1 cellular context compared by ENCODE assay signal in the genomic region with DNA sequence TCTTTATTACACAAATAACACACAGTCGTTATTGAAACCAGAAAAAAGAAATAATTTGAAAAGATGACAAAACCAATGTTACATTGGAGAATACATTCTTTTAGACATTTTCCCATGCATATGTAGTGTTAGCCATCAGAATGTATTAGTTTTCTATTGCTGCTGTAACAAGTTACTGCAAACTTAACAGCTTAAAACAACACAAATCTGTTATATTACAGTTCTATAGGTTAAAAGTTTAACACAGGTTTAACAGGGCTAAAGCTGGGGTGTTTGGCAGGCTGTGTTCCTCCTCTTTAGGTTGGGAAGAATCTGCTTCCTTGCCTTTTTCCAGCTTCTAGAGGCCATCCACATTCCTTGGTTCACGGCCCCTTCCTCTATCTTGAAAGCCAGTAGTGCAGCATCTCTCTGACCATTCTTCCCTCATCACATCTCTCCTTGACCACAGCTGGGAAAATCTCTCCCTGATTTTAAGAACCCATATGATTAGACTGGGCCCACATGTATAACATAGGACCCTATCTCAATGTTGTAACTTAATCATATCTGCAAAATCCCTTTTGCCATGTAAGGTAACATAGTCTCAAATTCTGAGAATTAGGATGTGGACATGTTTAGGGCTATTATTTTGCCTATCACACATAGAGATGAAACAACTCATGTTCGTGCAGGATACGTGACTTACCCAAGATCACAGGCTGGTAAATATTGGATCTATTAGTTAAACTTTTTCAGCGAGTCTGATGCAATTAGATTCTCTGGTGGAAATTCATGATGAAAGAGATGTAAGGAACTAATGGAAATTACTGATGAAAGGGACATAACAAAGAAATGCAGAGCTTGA.
TF ChIP-seq lines count a peak whose summit lies in the region.

No MANE protein-coding gene starts in this region.

TF ChIP-seq in HepG2, 621 proteins besides CTCF, POLR2A, EP300 and RAD21 (continued from another document and continues in another):
- TF ChIP-seq, protein P1, sequence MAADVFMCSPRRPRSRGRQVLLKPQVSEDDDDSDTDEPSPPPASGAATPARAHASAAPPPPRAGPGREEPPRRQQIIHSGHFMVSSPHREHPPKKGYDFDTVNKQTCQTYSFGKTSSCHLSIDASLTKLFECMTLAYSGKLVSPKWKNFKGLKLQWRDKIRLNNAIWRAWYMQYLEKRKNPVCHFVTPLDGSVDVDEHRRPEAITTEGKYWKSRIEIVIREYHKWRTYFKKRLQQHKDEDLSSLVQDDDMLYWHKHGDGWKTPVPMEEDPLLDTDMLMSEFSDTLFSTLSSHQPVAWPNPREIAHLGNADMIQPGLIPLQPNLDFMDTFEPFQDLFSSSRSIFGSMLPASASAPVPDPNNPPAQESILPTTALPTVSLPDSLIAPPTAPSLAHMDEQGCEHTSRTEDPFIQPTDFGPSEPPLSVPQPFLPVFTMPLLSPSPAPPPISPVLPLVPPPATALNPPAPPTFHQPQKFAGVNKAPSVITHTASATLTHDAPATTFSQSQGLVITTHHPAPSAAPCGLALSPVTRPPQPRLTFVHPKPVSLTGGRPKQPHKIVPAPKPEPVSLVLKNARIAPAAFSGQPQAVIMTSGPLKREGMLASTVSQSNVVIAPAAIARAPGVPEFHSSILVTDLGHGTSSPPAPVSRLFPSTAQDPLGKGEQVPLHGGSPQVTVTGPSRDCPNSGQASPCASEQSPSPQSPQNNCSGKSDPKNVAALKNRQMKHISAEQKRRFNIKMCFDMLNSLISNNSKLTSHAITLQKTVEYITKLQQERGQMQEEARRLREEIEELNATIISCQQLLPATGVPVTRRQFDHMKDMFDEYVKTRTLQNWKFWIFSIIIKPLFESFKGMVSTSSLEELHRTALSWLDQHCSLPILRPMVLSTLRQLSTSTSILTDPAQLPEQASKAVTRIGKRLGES (CRISPR knock-in tag; IDR thresholded peaks at IDR 0.05; ENCODE audit: borderline replicate concordance): peak; percentile 44; the same call in 1 of the 2 replicates
- TF ChIP-seq RCOR2 (CRISPR knock-in tag; IDR thresholded peaks at IDR 0.05) (peak; percentile 61; the same call in 1 of the 2 replicates), ZFP90 (CRISPR knock-in tag; IDR thresholded peaks at IDR 0.05; ENCODE audit: borderline replicate concordance) (peak; percentile 56), BCL6 (CRISPR knock-in tag; IDR thresholded peaks at IDR 0.05) (peak; percentile 71; the same call in 1 of the 2 replicates), TSC22D2 (CRISPR knock-in tag; IDR thresholded peaks at IDR 0.05; ENCODE audit: borderline replicate concordance) (0 out of 2 replicates have a peak, but pooled peaks have one; percentile 23), STAT5B (CRISPR knock-in tag; IDR thresholded peaks at IDR 0.05) (0 out of 2 replicates have a peak, but pooled peaks have one; percentile 41), GATAD2A (CRISPR knock-in tag; IDR thresholded peaks at IDR 0.05) (peak; percentile 82), CC2D1A (CRISPR knock-in tag; IDR thresholded peaks at IDR 0.05) (peak; percentile 94; the same call in 1 of the 2 replicates), SMARCC2 (IDR thresholded peaks at IDR 0.05) (peak; percentile 47; the same call in 1 of the 2 replicates), BHLHE40 (IDR thresholded peaks at IDR 0.05; ENCODE audit: low read length) (peak; percentile 94), ZNF724P (CRISPR knock-in tag; IDR thresholded peaks at IDR 0.05; ENCODE audit: borderline replicate concordance) (no peak), MED1 (CRISPR knock-in tag; IDR thresholded peaks at IDR 0.05) (peak; percentile 99), KDM1A (CRISPR knock-in tag; IDR thresholded peaks at IDR 0.05) (0 out of 2 replicates have a peak, but pooled peaks have one; percentile 18), ZFP1 (CRISPR knock-in tag; IDR thresholded peaks at IDR 0.05) (peak; percentile 25; the same call in 1 of the 2 replicates), FOXA1 (IDR thresholded peaks at IDR 0.05) (0 out of 2 replicates have a peak, but pooled peaks have one; percentile 51), FOXA1 (CRISPR knock-in tag; IDR thresholded peaks at IDR 0.05) (peak; percentile 92), TP53 (CRISPR knock-in tag; conservative IDR thresholded peaks at IDR 0.05) (0 out of 2 replicates have a peak, but pooled peaks have one; percentile 6), RFXANK (CRISPR knock-in tag; IDR thresholded peaks at IDR 0.05) (0 out of 2 replicates have a peak, but pooled peaks have one; percentile 19), FOXK1 (CRISPR knock-in tag; IDR thresholded peaks at IDR 0.05; ENCODE audit: borderline replicate concordance, low read depth) (peak; percentile 34; the same call in 1 of the 2 replicates), EEA1 (CRISPR knock-in tag; IDR thresholded peaks at IDR 0.05; ENCODE audit: borderline replicate concordance) (no peak), ZMYM2 (CRISPR knock-in tag; IDR thresholded peaks at IDR 0.05) (0 out of 2 replicates have a peak, but pooled peaks have one; percentile 2), NPAS2 (CRISPR knock-in tag; IDR thresholded peaks at IDR 0.05; ENCODE audit: borderline replicate concordance) (no peak), ERF (CRISPR knock-in tag; IDR thresholded peaks at IDR 0.05) (peak; percentile 0; the same call in 1 of the 2 replicates), SIX1 (CRISPR knock-in tag; IDR thresholded peaks at IDR 0.05; ENCODE audit: borderline replicate concordance) (peak; percentile 79; the same call in 1 of the 2 replicates), ZNF335 (CRISPR knock-in tag; IDR thresholded peaks at IDR 0.05) (peak; percentile 6; the same call in 1 of the 2 replicates), KDM4B (CRISPR knock-in tag; IDR thresholded peaks at IDR 0.05) (peak; percentile 26; the same call in 1 of the 2 replicates), BRD4 (CRISPR knock-in tag; IDR thresholded peaks at IDR 0.05) (peak; percentile 52; the same call in 1 of the 2 replicates)
- TF ChIP-seq, protein P2, sequence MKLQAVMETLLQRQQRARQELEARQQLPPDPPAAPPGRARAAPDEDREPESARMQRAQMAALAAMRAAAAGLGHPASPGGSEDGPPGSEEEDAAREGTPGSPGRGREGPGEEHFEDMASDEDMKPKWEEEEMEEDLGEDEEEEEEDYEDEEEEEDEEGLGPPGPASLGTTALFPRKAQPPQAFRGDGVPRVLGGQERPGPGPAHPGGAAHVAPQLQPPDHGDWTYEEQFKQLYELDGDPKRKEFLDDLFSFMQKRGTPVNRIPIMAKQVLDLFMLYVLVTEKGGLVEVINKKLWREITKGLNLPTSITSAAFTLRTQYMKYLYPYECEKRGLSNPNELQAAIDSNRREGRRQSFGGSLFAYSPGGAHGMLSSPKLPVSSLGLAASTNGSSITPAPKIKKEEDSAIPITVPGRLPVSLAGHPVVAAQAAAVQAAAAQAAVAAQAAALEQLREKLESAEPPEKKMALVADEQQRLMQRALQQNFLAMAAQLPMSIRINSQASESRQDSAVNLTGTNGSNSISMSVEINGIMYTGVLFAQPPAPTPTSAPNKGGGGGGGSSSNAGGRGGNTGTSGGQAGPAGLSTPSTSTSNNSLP (IDR thresholded peaks at IDR 0.05; ENCODE audit: low read depth, low read length): peak; percentile 84
- TF ChIP-seq, protein P3, sequence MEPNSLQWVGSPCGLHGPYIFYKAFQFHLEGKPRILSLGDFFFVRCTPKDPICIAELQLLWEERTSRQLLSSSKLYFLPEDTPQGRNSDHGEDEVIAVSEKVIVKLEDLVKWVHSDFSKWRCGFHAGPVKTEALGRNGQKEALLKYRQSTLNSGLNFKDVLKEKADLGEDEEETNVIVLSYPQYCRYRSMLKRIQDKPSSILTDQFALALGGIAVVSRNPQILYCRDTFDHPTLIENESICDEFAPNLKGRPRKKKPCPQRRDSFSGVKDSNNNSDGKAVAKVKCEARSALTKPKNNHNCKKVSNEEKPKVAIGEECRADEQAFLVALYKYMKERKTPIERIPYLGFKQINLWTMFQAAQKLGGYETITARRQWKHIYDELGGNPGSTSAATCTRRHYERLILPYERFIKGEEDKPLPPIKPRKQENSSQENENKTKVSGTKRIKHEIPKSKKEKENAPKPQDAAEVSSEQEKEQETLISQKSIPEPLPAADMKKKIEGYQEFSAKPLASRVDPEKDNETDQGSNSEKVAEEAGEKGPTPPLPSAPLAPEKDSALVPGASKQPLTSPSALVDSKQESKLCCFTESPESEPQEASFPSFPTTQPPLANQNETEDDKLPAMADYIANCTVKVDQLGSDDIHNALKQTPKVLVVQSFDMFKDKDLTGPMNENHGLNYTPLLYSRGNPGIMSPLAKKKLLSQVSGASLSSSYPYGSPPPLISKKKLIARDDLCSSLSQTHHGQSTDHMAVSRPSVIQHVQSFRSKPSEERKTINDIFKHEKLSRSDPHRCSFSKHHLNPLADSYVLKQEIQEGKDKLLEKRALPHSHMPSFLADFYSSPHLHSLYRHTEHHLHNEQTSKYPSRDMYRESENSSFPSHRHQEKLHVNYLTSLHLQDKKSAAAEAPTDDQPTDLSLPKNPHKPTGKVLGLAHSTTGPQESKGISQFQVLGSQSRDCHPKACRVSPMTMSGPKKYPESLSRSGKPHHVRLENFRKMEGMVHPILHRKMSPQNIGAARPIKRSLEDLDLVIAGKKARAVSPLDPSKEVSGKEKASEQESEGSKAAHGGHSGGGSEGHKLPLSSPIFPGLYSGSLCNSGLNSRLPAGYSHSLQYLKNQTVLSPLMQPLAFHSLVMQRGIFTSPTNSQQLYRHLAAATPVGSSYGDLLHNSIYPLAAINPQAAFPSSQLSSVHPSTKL (CRISPR knock-in tag; IDR thresholded peaks at IDR 0.05): peak; percentile 93
- TF ChIP-seq, protein P4, sequence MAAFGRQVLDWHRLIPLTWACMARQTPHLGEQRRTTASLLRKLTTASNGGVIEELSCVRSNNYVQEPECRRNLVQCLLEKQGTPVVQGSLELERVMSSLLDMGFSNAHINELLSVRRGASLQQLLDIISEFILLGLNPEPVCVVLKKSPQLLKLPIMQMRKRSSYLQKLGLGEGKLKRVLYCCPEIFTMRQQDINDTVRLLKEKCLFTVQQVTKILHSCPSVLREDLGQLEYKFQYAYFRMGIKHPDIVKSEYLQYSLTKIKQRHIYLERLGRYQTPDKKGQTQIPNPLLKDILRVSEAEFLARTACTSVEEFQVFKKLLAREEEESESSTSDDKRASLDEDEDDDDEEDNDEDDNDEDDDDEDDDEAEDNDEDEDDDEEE (CRISPR knock-in tag; IDR thresholded peaks at IDR 0.05): peak; percentile 59; the same call in 1 of the 2 replicates
- TF ChIP-seq, protein P5, sequence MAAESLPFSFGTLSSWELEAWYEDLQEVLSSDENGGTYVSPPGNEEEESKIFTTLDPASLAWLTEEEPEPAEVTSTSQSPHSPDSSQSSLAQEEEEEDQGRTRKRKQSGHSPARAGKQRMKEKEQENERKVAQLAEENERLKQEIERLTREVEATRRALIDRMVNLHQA (CRISPR knock-in tag; IDR thresholded peaks at IDR 0.05): peak; percentile 71; the same call in 1 of the 2 replicates
- TF ChIP-seq, protein P6, sequence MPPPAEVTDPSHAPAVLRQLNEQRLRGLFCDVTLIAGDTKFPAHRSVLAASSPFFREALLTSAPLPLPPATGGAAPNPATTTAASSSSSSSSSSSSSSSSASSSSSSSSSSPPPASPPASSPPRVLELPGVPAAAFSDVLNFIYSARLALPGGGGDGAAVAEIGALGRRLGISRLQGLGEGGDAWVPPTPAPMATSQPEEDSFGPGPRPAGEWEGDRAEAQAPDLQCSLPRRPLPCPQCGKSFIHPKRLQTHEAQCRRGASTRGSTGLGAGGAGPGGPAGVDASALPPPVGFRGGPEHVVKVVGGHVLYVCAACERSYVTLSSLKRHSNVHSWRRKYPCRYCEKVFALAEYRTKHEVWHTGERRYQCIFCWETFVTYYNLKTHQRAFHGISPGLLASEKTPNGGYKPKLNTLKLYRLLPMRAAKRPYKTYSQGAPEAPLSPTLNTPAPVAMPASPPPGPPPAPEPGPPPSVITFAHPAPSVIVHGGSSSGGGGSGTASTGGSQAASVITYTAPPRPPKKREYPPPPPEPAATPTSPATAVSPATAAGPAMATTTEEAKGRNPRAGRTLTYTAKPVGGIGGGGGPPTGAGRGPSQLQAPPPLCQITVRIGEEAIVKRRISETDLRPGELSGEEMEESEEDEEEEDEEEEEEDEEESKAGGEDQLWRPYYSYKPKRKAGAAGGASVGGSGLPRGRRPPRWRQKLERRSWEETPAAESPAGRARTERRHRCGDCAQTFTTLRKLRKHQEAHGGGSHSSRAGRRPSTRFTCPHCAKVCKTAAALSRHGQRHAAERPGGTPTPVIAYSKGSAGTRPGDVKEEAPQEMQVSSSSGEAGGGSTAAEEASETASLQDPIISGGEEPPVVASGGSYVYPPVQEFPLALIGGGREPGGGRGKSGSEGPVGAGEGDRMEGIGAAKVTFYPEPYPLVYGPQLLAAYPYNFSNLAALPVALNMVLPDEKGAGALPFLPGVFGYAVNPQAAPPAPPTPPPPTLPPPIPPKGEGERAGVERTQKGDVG (CRISPR knock-in tag; IDR thresholded peaks at IDR 0.05; ENCODE audit: borderline replicate concordance): no peak; the same call in 1 of the 2 replicates
- TF ChIP-seq, protein P7, sequence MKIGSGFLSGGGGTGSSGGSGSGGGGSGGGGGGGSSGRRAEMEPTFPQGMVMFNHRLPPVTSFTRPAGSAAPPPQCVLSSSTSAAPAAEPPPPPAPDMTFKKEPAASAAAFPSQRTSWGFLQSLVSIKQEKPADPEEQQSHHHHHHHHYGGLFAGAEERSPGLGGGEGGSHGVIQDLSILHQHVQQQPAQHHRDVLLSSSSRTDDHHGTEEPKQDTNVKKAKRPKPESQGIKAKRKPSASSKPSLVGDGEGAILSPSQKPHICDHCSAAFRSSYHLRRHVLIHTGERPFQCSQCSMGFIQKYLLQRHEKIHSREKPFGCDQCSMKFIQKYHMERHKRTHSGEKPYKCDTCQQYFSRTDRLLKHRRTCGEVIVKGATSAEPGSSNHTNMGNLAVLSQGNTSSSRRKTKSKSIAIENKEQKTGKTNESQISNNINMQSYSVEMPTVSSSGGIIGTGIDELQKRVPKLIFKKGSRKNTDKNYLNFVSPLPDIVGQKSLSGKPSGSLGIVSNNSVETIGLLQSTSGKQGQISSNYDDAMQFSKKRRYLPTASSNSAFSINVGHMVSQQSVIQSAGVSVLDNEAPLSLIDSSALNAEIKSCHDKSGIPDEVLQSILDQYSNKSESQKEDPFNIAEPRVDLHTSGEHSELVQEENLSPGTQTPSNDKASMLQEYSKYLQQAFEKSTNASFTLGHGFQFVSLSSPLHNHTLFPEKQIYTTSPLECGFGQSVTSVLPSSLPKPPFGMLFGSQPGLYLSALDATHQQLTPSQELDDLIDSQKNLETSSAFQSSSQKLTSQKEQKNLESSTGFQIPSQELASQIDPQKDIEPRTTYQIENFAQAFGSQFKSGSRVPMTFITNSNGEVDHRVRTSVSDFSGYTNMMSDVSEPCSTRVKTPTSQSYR (CRISPR knock-in tag; IDR thresholded peaks at IDR 0.05; ENCODE audit: borderline replicate concordance): peak; percentile 46; the same call in 1 of the 2 replicates
- TF ChIP-seq, protein P8, sequence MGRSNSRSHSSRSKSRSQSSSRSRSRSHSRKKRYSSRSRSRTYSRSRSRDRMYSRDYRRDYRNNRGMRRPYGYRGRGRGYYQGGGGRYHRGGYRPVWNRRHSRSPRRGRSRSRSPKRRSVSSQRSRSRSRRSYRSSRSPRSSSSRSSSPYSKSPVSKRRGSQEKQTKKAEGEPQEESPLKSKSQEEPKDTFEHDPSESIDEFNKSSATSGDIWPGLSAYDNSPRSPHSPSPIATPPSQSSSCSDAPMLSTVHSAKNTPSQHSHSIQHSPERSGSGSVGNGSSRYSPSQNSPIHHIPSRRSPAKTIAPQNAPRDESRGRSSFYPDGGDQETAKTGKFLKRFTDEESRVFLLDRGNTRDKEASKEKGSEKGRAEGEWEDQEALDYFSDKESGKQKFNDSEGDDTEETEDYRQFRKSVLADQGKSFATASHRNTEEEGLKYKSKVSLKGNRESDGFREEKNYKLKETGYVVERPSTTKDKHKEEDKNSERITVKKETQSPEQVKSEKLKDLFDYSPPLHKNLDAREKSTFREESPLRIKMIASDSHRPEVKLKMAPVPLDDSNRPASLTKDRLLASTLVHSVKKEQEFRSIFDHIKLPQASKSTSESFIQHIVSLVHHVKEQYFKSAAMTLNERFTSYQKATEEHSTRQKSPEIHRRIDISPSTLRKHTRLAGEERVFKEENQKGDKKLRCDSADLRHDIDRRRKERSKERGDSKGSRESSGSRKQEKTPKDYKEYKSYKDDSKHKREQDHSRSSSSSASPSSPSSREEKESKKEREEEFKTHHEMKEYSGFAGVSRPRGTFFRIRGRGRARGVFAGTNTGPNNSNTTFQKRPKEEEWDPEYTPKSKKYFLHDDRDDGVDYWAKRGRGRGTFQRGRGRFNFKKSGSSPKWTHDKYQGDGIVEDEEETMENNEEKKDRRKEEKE (IDR thresholded peaks at IDR 0.05): no peak
